In genomic region chr12:2826721-2827515, GRCh38 we compare ENCODE assay signal across 1 cellular context.
TF ChIP-seq lines count a peak whose summit lies in the region.

No MANE protein-coding gene starts in this region.

TF ChIP-seq in HepG2, 621 proteins besides CTCF, POLR2A, EP300 and RAD21:
- TF ChIP-seq WIZ (CRISPR knock-in tag; IDR thresholded peaks at IDR 0.05) = no peak
- no peak for TF ChIP-seq ZNF772 (CRISPR knock-in tag; IDR thresholded peaks at IDR 0.05)
- TF ChIP-seq GATAD1 (CRISPR knock-in tag; IDR thresholded peaks at IDR 0.05) = no peak
- TF ChIP-seq, protein P1, sequence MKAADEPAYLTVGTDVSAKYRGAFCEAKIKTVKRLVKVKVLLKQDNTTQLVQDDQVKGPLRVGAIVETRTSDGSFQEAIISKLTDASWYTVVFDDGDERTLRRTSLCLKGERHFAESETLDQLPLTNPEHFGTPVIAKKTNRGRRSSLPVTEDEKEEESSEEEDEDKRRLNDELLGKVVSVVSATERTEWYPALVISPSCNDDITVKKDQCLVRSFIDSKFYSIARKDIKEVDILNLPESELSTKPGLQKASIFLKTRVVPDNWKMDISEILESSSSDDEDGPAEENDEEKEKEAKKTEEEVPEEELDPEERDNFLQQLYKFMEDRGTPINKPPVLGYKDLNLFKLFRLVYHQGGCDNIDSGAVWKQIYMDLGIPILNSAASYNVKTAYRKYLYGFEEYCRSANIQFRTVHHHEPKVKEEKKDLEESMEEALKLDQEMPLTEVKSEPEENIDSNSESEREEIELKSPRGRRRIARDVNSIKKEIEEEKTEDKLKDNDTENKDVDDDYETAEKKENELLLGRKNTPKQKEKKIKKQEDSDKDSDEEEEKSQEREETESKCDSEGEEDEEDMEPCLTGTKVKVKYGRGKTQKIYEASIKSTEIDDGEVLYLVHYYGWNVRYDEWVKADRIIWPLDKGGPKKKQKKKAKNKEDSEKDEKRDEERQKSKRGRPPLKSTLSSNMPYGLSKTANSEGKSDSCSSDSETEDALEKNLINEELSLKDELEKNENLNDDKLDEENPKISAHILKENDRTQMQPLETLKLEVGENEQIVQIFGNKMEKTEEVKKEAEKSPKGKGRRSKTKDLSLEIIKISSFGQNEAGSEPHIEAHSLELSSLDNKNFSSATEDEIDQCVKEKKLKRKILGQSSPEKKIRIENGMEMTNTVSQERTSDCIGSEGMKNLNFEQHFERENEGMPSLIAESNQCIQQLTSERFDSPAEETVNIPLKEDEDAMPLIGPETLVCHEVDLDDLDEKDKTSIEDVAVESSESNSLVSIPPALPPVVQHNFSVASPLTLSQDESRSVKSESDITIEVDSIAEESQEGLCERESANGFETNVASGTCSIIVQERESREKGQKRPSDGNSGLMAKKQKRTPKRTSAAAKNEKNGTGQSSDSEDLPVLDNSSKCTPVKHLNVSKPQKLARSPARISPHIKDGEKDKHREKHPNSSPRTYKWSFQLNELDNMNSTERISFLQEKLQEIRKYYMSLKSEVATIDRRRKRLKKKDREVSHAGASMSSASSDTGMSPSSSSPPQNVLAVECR (CRISPR knock-in tag; IDR thresholded peaks at IDR 0.05; ENCODE audit: borderline replicate concordance) = no peak
- TF ChIP-seq CREB3 (CRISPR knock-in tag; IDR thresholded peaks at IDR 0.05) = no peak
- no peak for TF ChIP-seq SIN3A (IDR thresholded peaks at IDR 0.05; ENCODE audit: borderline replicate concordance, low read depth, low read length)
- no peak for TF ChIP-seq NPAS2 (CRISPR knock-in tag; IDR thresholded peaks at IDR 0.05; ENCODE audit: borderline replicate concordance)
- TF ChIP-seq CAMTA2 (CRISPR knock-in tag; IDR thresholded peaks at IDR 0.05; ENCODE audit: borderline replicate concordance) = no peak
- no peak for TF ChIP-seq SETDB1 (CRISPR knock-in tag; IDR thresholded peaks at IDR 0.05; ENCODE audit: borderline replicate concordance)
- TF ChIP-seq, protein P2, sequence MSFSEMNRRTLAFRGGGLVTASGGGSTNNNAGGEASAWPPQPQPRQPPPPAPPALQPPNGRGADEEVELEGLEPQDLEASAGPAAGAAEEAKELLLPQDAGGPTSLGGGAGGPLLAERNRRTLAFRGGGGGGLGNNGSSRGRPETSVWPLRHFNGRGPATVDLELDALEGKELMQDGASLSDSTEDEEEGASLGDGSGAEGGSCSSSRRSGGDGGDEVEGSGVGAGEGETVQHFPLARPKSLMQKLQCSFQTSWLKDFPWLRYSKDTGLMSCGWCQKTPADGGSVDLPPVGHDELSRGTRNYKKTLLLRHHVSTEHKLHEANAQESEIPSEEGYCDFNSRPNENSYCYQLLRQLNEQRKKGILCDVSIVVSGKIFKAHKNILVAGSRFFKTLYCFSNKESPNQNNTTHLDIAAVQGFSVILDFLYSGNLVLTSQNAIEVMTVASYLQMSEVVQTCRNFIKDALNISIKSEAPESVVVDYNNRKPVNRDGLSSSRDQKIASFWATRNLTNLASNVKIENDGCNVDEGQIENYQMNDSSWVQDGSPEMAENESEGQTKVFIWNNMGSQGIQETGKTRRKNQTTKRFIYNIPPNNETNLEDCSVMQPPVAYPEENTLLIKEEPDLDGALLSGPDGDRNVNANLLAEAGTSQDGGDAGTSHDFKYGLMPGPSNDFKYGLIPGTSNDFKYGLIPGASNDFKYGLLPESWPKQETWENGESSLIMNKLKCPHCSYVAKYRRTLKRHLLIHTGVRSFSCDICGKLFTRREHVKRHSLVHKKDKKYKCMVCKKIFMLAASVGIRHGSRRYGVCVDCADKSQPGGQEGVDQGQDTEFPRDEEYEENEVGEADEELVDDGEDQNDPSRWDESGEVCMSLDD (CRISPR knock-in tag; IDR thresholded peaks at IDR 0.05; ENCODE audit: borderline replicate concordance) = no peak
- TF ChIP-seq ADNP (CRISPR knock-in tag; IDR thresholded peaks at IDR 0.05) = no peak
- TF ChIP-seq SP2 (CRISPR knock-in tag; IDR thresholded peaks at IDR 0.05) = no peak
- TF ChIP-seq SYNCRIP (IDR thresholded peaks at IDR 0.05; ENCODE audit: insufficient read depth, low read depth, low read length) = no peak
